ENCODE assay signal across 28 cellular contexts in genomic region chr13:112226320-112227002, GRCh38.
"Had no signal": no experiment of that assay in that cellular context is flagged by ENCODE, and none has a peak within 500 bp of the region (broad histone marks: within the 10 kb centered on the region; RNA-seq: fewer than 3 reads in every experiment).

No MANE protein-coding gene starts in this region.

- H3K27me3 ChIP-seq: hepatocyte, neutrophil, ovary, testis, thyroid gland, transverse colon, upper lobe of left lung had no signal

- H3K9me3 Mint-ChIP-seq: naive thymus-derived CD8-positive, alpha-beta T cell; nephron; neural crest cell; stimulated activated naive B cell treated with anti-CD40 and anti-IgM and Interleukin-4, amounts not matched to agents 10 μg/mL and 1 μg/mL and 100 μg/mL, for 72 hours had no signal

- H3K9me3 ChIP-seq: left ventricle myocardium inferior, neutrophil, ovary, stomach, testis, thyroid gland, transverse colon, upper lobe of left lung had no signal

- H3K27ac ChIP-seq: heart right ventricle, hepatocyte, left ventricle myocardium inferior, neutrophil, ovary, stomach, testis, thyroid gland, transverse colon, upper lobe of left lung had no signal

- H3K36me3 ChIP-seq: heart right ventricle, left ventricle myocardium inferior, neutrophil, ovary, stomach, thyroid gland, transverse colon, upper lobe of left lung had no signal

- H3K4me1 ChIP-seq: heart right ventricle, left ventricle myocardium inferior, stomach, testis, thyroid gland, transverse colon, upper lobe of left lung had no signal

- H3K4me3 Mint-ChIP-seq: naive thymus-derived CD8-positive, alpha-beta T cell; nephron; neural crest cell; stimulated activated naive B cell treated with anti-CD40 and anti-IgM and Interleukin-4, amounts not matched to agents 10 μg/mL and 1 μg/mL and 100 μg/mL, for 72 hours had no signal

- DNase-seq: heart right ventricle; kidney; left colon; left ventricle myocardium inferior; naive thymus-derived CD8-positive, alpha-beta T cell; occipital lobe; ovary; retina; right cardiac atrium; stimulated activated CD4-positive, alpha-beta T cell treated with anti-CD3 and anti-CD28 coated beads, Interleukin-12 subunit alpha, Interleukin-12 subunit beta, amount 100 ng/mL, for 4 hours; stimulated activated CD4-positive, alpha-beta T cell treated with anti-CD3 and anti-CD28 coated beads, Interleukin-15, amount 100 ng/mL, for 24 hours; stimulated activated CD4-positive, alpha-beta T cell treated with anti-CD3 and anti-CD28 coated beads, Interleukin-2, amount 100 ng/mL, for 24 hours; stimulated activated CD4-positive, alpha-beta T cell treated with anti-CD3 and anti-CD28 coated beads, Interleukin-4, amount 100 ng/mL, for 1 hour; stimulated activated naive B cell treated with anti-CD40 and anti-IgM and Interleukin-4, amounts not matched to agents 10 μg/mL and 1 μg/mL and 100 μg/mL, for 72 hours; stimulated activated naive CD8-positive, alpha-beta T cell treated with anti-CD3 and anti-CD28 coated beads, Interleukin-15, Interleukin-2, amounts not matched to agents 100 U/mL and 50 U/mL, for 24 hours; stomach; testis; thyroid gland; transverse colon; upper lobe of left lung had no signal

- H3K4me1 Mint-ChIP-seq: naive thymus-derived CD8-positive, alpha-beta T cell; nephron; stimulated activated naive B cell treated with anti-CD40 and anti-IgM and Interleukin-4, amounts not matched to agents 10 μg/mL and 1 μg/mL and 100 μg/mL, for 72 hours had no signal

- H3K27ac Mint-ChIP-seq: naive thymus-derived CD8-positive, alpha-beta T cell; nephron; progenitor cell of endocrine pancreas; stimulated activated naive B cell treated with anti-CD40 and anti-IgM and Interleukin-4, amounts not matched to agents 10 μg/mL and 1 μg/mL and 100 μg/mL, for 72 hours had no signal

- ATAC-seq: heart right ventricle; left colon; naive thymus-derived CD8-positive, alpha-beta T cell; right cardiac atrium; stimulated activated naive B cell treated with anti-CD40 and anti-IgM and Interleukin-4, amounts not matched to agents 10 μg/mL and 1 μg/mL and 100 μg/mL, for 72 hours; stimulated activated naive CD8-positive, alpha-beta T cell treated with anti-CD3 and anti-CD28 coated beads, Interleukin-15, Interleukin-2, amounts not matched to agents 100 U/mL and 50 U/mL, for 24 hours had no signal

- H2AFZ ChIP-seq: hepatocyte had no signal

- H3K4me3 ChIP-seq: heart right ventricle, hepatocyte, left ventricle myocardium inferior, lung, ovary, smooth muscle cell, stomach, testis, thyroid gland, transverse colon, upper lobe of left lung had no signal

- H3K36me3 Mint-ChIP-seq: naive thymus-derived CD8-positive, alpha-beta T cell; stimulated activated naive B cell treated with anti-CD40 and anti-IgM and Interleukin-4, amounts not matched to agents 10 μg/mL and 1 μg/mL and 100 μg/mL, for 72 hours had no signal

- FAIRE-seq: islet of Langerhans, kidney had no signal

- H3K27me3 Mint-ChIP-seq: stimulated activated naive B cell treated with anti-CD40 and anti-IgM and Interleukin-4, amounts not matched to agents 10 μg/mL and 1 μg/mL and 100 μg/mL, for 72 hours had no signal

- H3K4me2 ChIP-seq: hepatocyte, smooth muscle cell had no signal

- H3K79me2 ChIP-seq: hepatocyte had no signal
